Comparison of ENCODE assay signal across 19 cellular contexts in genomic region chr14:23358042-23358441, GRCh38. TPM values are rescaled to one million over a fixed set of nuclear protein-coding genes. Genes with fewer than 3 reads are reported as not detected.
DNase-seq lines count a peak whose midpoint lies in the region; TF ChIP-seq lines count a peak whose summit lies in the region.
"Had no signal": no experiment of that assay in that cellular context is flagged by ENCODE, and none has a peak within 500 bp of the region (broad histone marks: within the 10 kb centered on the region; RNA-seq: fewer than 3 reads in every experiment).

No MANE protein-coding gene starts in this region.

- DNase-seq in NCI-H82 (lab: John Stamatoyannopoulos, UW) (peak; percentile 85), NCI-H82 treated with DMSO at 0.1 percent for 48 hours (lab: John Stamatoyannopoulos, UW; ENCODE audit: unreplicated experiment) (no peak), H7 (peak; percentile 8), nephron progenitor cell (no peak), T-helper 1 cell (no peak), T-helper 2 cell (no peak)
- DNase-seq in central memory CD4-positive, alpha-beta T cell: no peak
- DNase-seq: KBM-7, NCI-H1048, NCI-H1694, NCI-H2107, NCI-H446, NCI-H774 had no signal

- no peak overlapping the region for H3K4me3 Mint-ChIP-seq in nephron progenitor cell
- H3K4me3 Mint-ChIP-seq: GM23338 had no signal

- peaks cover 4% of the 10 kb centered on the region for H3K27me3 Mint-ChIP-seq in nephron progenitor cell (ENCODE audit: low read depth, poor library complexity)

- H3K36me3 Mint-ChIP-seq in nephron progenitor cell (ENCODE audit: low read depth): peaks cover 42% of the 10 kb centered on the region

- no peak overlapping the region for H3K4me3 ChIP-seq in H7 (ENCODE audit: insufficient read depth, low read depth, low read length)
- H3K4me3 ChIP-seq: GM23338, SJSA1 had no signal

- peaks cover 1% of the 10 kb centered on the region; the same call in 1 of the 2 replicates for H3K36me3 ChIP-seq in H7 (replicated peaks; ENCODE audit: control insufficient read depth, insufficient read depth, low read length)
- H3K36me3 ChIP-seq: SJSA1 had no signal

- no peak for TF ChIP-seq CTCF in nephron progenitor cell (IDR thresholded peaks at IDR 0.05)

- H3K27me3 ChIP-seq in H7 (ENCODE audit: control insufficient read depth, insufficient read depth, low read length): peaks cover 4% of the 10 kb centered on the region; the same call in 1 of the 2 replicates

- peaks cover 33% of the 10 kb centered on the region for H3K4me1 Mint-ChIP-seq in nephron progenitor cell

- peak overlapping the region; percentile 92 for H3K27ac Mint-ChIP-seq in nephron progenitor cell
- H3K27ac Mint-ChIP-seq: GM23338 had no signal

- peak overlapping the region; percentile 16 for H3K27ac ChIP-seq in angular gyrus (ENCODE audit: low read depth, low read length)
- H3K27ac ChIP-seq: C4-2B, HL-60, SJSA1 had no signal

- no peaks in the 10 kb centered on the region for H3K9me3 Mint-ChIP-seq in nephron progenitor cell
- H3K9me3 Mint-ChIP-seq: GM23338 had no signal

RNA-seq across cellular contexts. Expression of gene SLC22A17, which starts 5.4 kb away (rescaled TPM):
- 32.9 and 37.2 TPM in 2 replicates for total RNA-seq in H7 (2014; rRNA removed; shearing (Covaris generic))

RNA-seq across cellular contexts. Expression of gene EFS, which starts 6.9 kb away (rescaled TPM):
- 23.1 and 24.0 TPM in 2 replicates for total RNA-seq in H7 (2014; rRNA removed; shearing (Covaris generic))
- total RNA-seq: SJSA1 had no signal

RNA-seq across cellular contexts. Expression of gene IL25, which starts 14.6 kb away (rescaled TPM):
- total RNA-seq in H7 (2014; rRNA removed; shearing (Covaris generic)): 0.31 TPM in 1 of 2 replicates, not detected in the other
- total RNA-seq: GM23338, M059J, SJSA1 had no signal

RNA-seq across cellular contexts. Expression of gene CMTM5, which starts 18.8 kb away (rescaled TPM):
- 0.14 TPM in 1 of 2 replicates, not detected in the other for total RNA-seq in H7 (2014; rRNA removed; shearing (Covaris generic))
- total RNA-seq: M059J, SJSA1 had no signal

RNA-seq across cellular contexts. Expression of gene PABPN1, which starts 36.8 kb away (rescaled TPM):
- 143 and 174 TPM in 2 replicates for total RNA-seq in H7 (2014; rRNA removed; shearing (Covaris generic))

Comparison
In these comparisons a context has a peak if more than half of its experiments do, and no peak if none do; other contexts are left out.
1. DNase-seq: peak in NCI-H82 (single experiment) and H7 (single experiment); none in NCI-H82 treated with DMSO at 0.1 percent for 48 hours (single experiment), nephron progenitor cell (single experiment), T-helper 1 cell (0 of 5), T-helper 2 cell (0 of 5) and central memory CD4-positive, alpha-beta T cell (single experiment).